ENCODE assay signal across 1 cellular context in the genomic region with DNA sequence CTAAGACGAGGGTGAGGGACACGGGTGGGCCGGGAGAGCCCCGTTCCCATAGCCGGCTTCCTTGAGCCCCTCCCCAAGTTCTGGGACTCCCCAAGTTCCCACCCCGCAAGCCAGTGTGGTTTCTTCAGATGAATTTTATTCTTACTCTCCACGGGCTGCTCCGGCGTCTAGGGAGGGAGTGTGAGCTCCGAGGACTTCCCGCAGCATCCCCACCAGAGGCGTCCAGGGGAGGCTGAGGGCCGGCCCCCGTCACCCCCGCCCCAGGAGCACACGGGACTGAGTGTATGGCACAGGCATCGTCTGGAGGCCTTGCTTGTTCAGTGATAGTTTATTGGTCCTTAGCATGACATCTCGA.
TF ChIP-seq lines count a peak whose summit lies in the region.

No MANE protein-coding gene starts in this region.

TF ChIP-seq in endothelial cell of umbilical vein, 7 proteins besides CTCF, POLR2A, EP300 and RAD21:
- TF ChIP-seq JUN (IDR thresholded peaks at IDR 0.05; ENCODE audit: borderline replicate concordance, insufficient read depth, insufficient read length, low read depth) (no peak), GATA2 (IDR thresholded peaks at IDR 0.05; ENCODE audit: insufficient read depth, insufficient read length, low read depth, low read length) (no peak), POLR2AphosphoS5 (IDR thresholded peaks at IDR 0.05; ENCODE audit: insufficient read depth, low read depth, low read length) (no peak), FOS (IDR thresholded peaks at IDR 0.05; ENCODE audit: borderline replicate concordance, insufficient read depth, low read length) (no peak), EZH2 (IDR thresholded peaks at IDR 0.05; ENCODE audit: borderline replicate concordance, low read depth, low read length, severe bottlenecking) (no peak), MYC (IDR thresholded peaks at IDR 0.05; ENCODE audit: low read depth, low read length) (no peak)
